19 cellular contexts compared by ENCODE assay signal in genomic region chr7:714251-714671, GRCh38. TPM values are rescaled to one million over a fixed set of nuclear protein-coding genes. Genes with fewer than 3 reads are reported as not detected.
A peak's percentile ranks its signal among the peaks of the same experiment; 100 is the strongest.
DNase-seq lines count a peak whose midpoint lies in the region; ATAC-seq and TF ChIP-seq lines count a peak whose summit lies in the region.
"Had no signal": no experiment of that assay in that cellular context is flagged by ENCODE, and none has a peak within 500 bp of the region (broad histone marks: within the 10 kb centered on the region; RNA-seq: fewer than 3 reads in every experiment).

No MANE protein-coding gene starts in this region.

- H3K4me1 ChIP-seq in mesenchymal stem cell (ENCODE audit: control insufficient read depth, insufficient read depth, low read depth, low read length) = peaks cover 14% of the 10 kb centered on the region
- H3K4me1 ChIP-seq in spleen = peaks cover 0 to 25% (median 4%) of the 10 kb centered on the region in 6 donors
- H3K4me1 ChIP-seq: adrenal gland, SJSA1 had no signal

- POLR2A ChIA-PET in T-cell (lab: Charles Lee) = no interaction called here

- H3K4me1 Mint-ChIP-seq in activated T-cell treated with anti-CD3 and anti-CD28 coated beads, Interleukin-2, amount 50 U/mL, for 72 hours (ENCODE audit: low read depth) = peaks cover 26% of the 10 kb centered on the region
- H3K4me1 Mint-ChIP-seq in T-cell = peaks cover 12 to 16% (median 15%) of the 10 kb centered on the region in 3 donors

- H3K4ac ChIP-seq in mesenchymal stem cell (ENCODE audit: low read depth in 1 of 2, low read length in 2 of 2) = no peak overlapping the region

- no peak overlapping the region for H2BK12ac ChIP-seq in mesenchymal stem cell (ENCODE audit: low read length in 2 of 2)

- H3K4me3 ChIP-seq in mesenchymal stem cell (ENCODE audit: insufficient read depth in 1 of 2, low read depth in 1 of 2, low read length in 2 of 2) = no peak overlapping the region
- no peak overlapping the region for H3K4me3 ChIP-seq in spleen
- H3K4me3 ChIP-seq: adrenal gland, lung, PC-9, SJSA1 had no signal

- no peak overlapping the region for H4K8ac ChIP-seq in mesenchymal stem cell (ENCODE audit: low read length)

- H2BK5ac ChIP-seq in mesenchymal stem cell (ENCODE audit: low read depth, low read length, poor library complexity, severe bottlenecking) = no peak overlapping the region

- H2AK5ac ChIP-seq in mesenchymal stem cell (ENCODE audit: low read length, severe bottlenecking) = no peak overlapping the region

- no peak for TF ChIP-seq POLR2A in spleen (IDR thresholded peaks at IDR 0.05)

- H4K91ac ChIP-seq in mesenchymal stem cell (ENCODE audit: low read length) = peak overlapping the region; percentile 3

- H3K4me3 Mint-ChIP-seq in activated T-cell treated with anti-CD3 and anti-CD28 coated beads, Interleukin-2, amount 50 U/mL, for 72 hours = peak overlapping the region; percentile 25 to 48
- peak overlapping the region; percentile 26 to 81 (median 32) for H3K4me3 Mint-ChIP-seq in T-cell

- H3K27ac Mint-ChIP-seq in activated T-cell treated with anti-CD3 and anti-CD28 coated beads, Interleukin-2, amount 50 U/mL, for 72 hours = no peak overlapping the region
- peak overlapping the region; percentile 21 to 35 for H3K27ac Mint-ChIP-seq in T-cell
- H3K27ac Mint-ChIP-seq: stimulated activated memory B cell treated with anti-CD40 and anti-IgM and Interleukin-4, amounts not matched to agents 10 μg/mL and 1 μg/mL and 100 μg/mL, for 72 hours had no signal

- H3K27ac ChIP-seq in mesenchymal stem cell (ENCODE audit: low read length, poor library complexity, severe bottlenecking) (no peak overlapping the region), spleen (no peak overlapping the region)
- H3K27ac ChIP-seq: adrenal gland, PC-9, SJSA1 had no signal

- H2BK15ac ChIP-seq in mesenchymal stem cell (ENCODE audit: low read depth, poor library complexity, severe bottlenecking) = no peak overlapping the region

- H3K9ac ChIP-seq in mesenchymal stem cell (ENCODE audit: low read length) = no peak overlapping the region

- no peaks in the 10 kb centered on the region for H3K27me3 Mint-ChIP-seq in activated T-cell treated with anti-CD3 and anti-CD28 coated beads, Interleukin-2, amount 50 U/mL, for 72 hours (ENCODE audit: low read depth)
- peaks cover 0 to 6% of the 10 kb centered on the region in 2 donors for H3K27me3 Mint-ChIP-seq in T-cell

- no peak for ATAC-seq in activated T-cell treated with anti-CD3 and anti-CD28 coated beads, Interleukin-2, amount 50 U/mL, for 72 hours (replicated peaks in 1 of 2)
- no peak for ATAC-seq in T-cell (replicated peaks in 1 of 4)
- ATAC-seq: HepG2 had no signal

- CTCF ChIA-PET in T-cell (lab: Charles Lee) = no interaction called here

- H3K9me3 Mint-ChIP-seq in activated T-cell treated with anti-CD3 and anti-CD28 coated beads, Interleukin-2, amount 50 U/mL, for 72 hours = no peaks in the 10 kb centered on the region
- H3K9me3 Mint-ChIP-seq in T-cell = no peaks in the 10 kb centered on the region

- WGBS in mesenchymal stem cell = 87% methylated on average over 13 of the region's 13 CpGs
- WGBS in spleen, 5 donors = 89 to 95% (median 92%) methylated on average over 13 of the region's 13 CpGs

- no peak overlapping the region for H3K18ac ChIP-seq in mesenchymal stem cell (ENCODE audit: low read depth in 1 of 2, low read length in 2 of 2)

- no peak for TF ChIP-seq CTCF in spleen (IDR thresholded peaks at IDR 0.05 in 8 of 11, conservative IDR thresholded peaks at IDR 0.05 in 3 of 11)

- H3K27me3 ChIP-seq in mesenchymal stem cell (ENCODE audit: control insufficient read depth in 1 of 2, insufficient read depth in 1 of 2, low read length in 2 of 2) (peaks cover 3 to 13% of the 10 kb centered on the region in 2 experiments), spleen (replicated peaks in 1 of 7) (peaks cover 0 to 18% (median 0%) of the 10 kb centered on the region in 7 donors)
- H3K27me3 ChIP-seq: SJSA1 had no signal

- H3K9me3 ChIP-seq in mesenchymal stem cell (ENCODE audit: control insufficient read depth, low read length) (peaks cover 3% of the 10 kb centered on the region), spleen (no peaks in the 10 kb centered on the region)
- H3K9me3 ChIP-seq: adrenal gland, SJSA1 had no signal

- H2BK120ac ChIP-seq in mesenchymal stem cell (ENCODE audit: low read depth, low read length) = no peak overlapping the region

- no peak overlapping the region for H3K14ac ChIP-seq in mesenchymal stem cell (ENCODE audit: low read length in 2 of 2)

- H3K36me3 ChIP-seq in mesenchymal stem cell (ENCODE audit: control insufficient read depth in 1 of 2, insufficient read depth in 2 of 2, low read depth in 1 of 2, low read length in 2 of 2) (peaks cover 0 to 2% of the 10 kb centered on the region in 2 experiments), spleen (peaks cover 0 to 4% (median 0%) of the 10 kb centered on the region in 6 donors)
- H3K36me3 ChIP-seq: adrenal gland, SJSA1 had no signal

- DNase-seq in activated T-cell treated with anti-CD3 and anti-CD28 coated beads, Interleukin-2, amount 50 U/mL, for 72 hours = no peak
- DNase-seq in activated T-cell treated with anti-CD3 and anti-CD28 coated beads, Interleukin-2, amount 50 U/mL, for 1 hour = no peak
- DNase-seq in T-cell (no peak), mesenchymal stem cell (no peak), spleen (peak; percentile 54), T-helper 9 cell (no peak), SK-N-DZ (ENCODE audit: low spot score) (no peak)
- DNase-seq in effector CD8-positive, alpha-beta T cell (lab: John Stamatoyannopoulos, UW) = no peak
- DNase-seq: central memory CD4-positive, alpha-beta T cell; glutamatergic neuron; NCI-H1694; NCI-H2227 treated with DMSO at 0.1 percent for 48 hours; PC-9; T1000 had no signal

- peaks cover 4% of the 10 kb centered on the region for H3K79me1 ChIP-seq in mesenchymal stem cell (replicated peaks; ENCODE audit: low read length, poor library complexity, severe bottlenecking)

- no peak overlapping the region for H3K23ac ChIP-seq in mesenchymal stem cell (ENCODE audit: low read length in 2 of 2)

- no peak overlapping the region for H2AFZ ChIP-seq in mesenchymal stem cell (ENCODE audit: low read depth, low read length)
- H2AFZ ChIP-seq: PC-9 had no signal

- H3K4me2 ChIP-seq in mesenchymal stem cell (ENCODE audit: low read length, poor library complexity, severe bottlenecking) = no peak overlapping the region
- H3K4me2 ChIP-seq: PC-9 had no signal

- intact Hi-C loops in spleen (cut with DNase I; ENCODE audit: low total_unique reads) = no loop called here

- H3K36me3 Mint-ChIP-seq in activated T-cell treated with anti-CD3 and anti-CD28 coated beads, Interleukin-2, amount 50 U/mL, for 72 hours (ENCODE audit: insufficient read depth in 2 of 2) = peaks cover 2 to 3% of the 10 kb centered on the region in 2 donors
- peaks cover 3% of the 10 kb centered on the region for H3K36me3 Mint-ChIP-seq in T-cell

RNA-seq across cellular contexts. Expression of gene DNAAF5, which starts 12.2 kb away (rescaled TPM):
- total RNA-seq in activated T-cell treated with anti-CD3 and anti-CD28 coated beads, Interleukin-2, amount 50 U/mL, for 72 hours = 10 to 100 TPM; 12.0 to 15.9 TPM
- total RNA-seq in T-cell (10 to 100 TPM; 12.8 to 21.4 (median 17.1) TPM), spleen (10 to 100 TPM; 13.7 to 22.4 (median 21.2) TPM)
- 20.2 TPM for polyA plus RNA-seq in mesenchymal stem cell (2013, experiment 1 of 2)
- 15.3 TPM for polyA plus RNA-seq in mesenchymal stem cell (2013, experiment 2 of 2)
- 1 to 10 TPM; 7.5 to 8.4 (median 7.7) TPM for polyA plus RNA-seq in spleen
- 43.2 and 47.1 TPM in 2 replicates for polyA plus RNA-seq in SK-N-DZ (2014; cell fraction: cytosol; rRNA removed)
- polyA plus RNA-seq in SK-N-DZ (2014; cell fraction: nucleus; rRNA removed) = 26.4 and 39.0 TPM in 2 replicates

RNA-seq across cellular contexts. Expression of gene PRKAR1B, which starts 12.8 kb away (rescaled TPM):
- total RNA-seq in activated T-cell treated with anti-CD3 and anti-CD28 coated beads, Interleukin-2, amount 50 U/mL, for 72 hours = 10 to 100 TPM; 33.6 to 43.5 TPM
- total RNA-seq in T-cell = 10 to 100 TPM; 20.7 to 35.4 (median 24.4) TPM
- 5.7 TPM for polyA plus RNA-seq in mesenchymal stem cell (2013, experiment 1 of 2)
- polyA plus RNA-seq in mesenchymal stem cell (2013, experiment 2 of 2) = 5.0 TPM
- 10 to 100 TPM; 20.8 to 39.5 (median 23.8) TPM for total RNA-seq in spleen
- 10 to 100 TPM in 2 of 3 donors, 1 to 10 TPM in 1; 9.9 to 30.2 (median 13.9) TPM for polyA plus RNA-seq in spleen
- 44.6 and 45.9 TPM in 2 replicates for polyA plus RNA-seq in SK-N-DZ (2014; cell fraction: cytosol; rRNA removed)
- polyA plus RNA-seq in SK-N-DZ (2014; cell fraction: nucleus; rRNA removed) = 27.3 and 34.9 TPM in 2 replicates
